ENCODE assay signal across 8 cellular contexts in the genomic region with DNA sequence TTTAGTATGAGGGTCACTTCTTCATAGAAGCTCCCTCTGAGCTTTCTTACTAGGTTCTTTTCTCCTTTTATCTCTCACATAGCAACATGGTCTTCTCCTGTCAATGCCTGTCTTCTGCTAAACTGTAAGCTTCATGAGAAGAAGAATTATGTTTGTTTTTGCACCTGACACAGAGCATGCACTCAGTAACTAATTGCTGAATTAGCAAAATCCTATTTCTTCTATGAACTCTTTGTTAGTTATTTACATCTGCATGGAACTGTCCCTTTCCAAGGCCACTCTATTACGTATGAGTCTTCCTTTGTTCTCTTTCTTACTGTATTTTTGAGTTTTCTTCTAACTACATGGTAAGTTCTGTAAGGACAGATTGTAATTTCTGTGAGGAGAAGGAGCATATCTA.
"Had no signal": no experiment of that assay in that cellular context is flagged by ENCODE, and none has a peak within 500 bp of the region (broad histone marks: within the 10 kb centered on the region; RNA-seq: fewer than 3 reads in every experiment).

No MANE protein-coding gene starts in this region.

- H2AFZ ChIP-seq: GM23248 had no signal

- DNase-seq: GM23248, GOT3, H9, HCEC 1CT, KBM-7 had no signal

- H3K4me1 Mint-ChIP-seq: H9 had no signal

- H3K27ac ChIP-seq: GM23248, KMS-11 had no signal

- H3K9me3 Mint-ChIP-seq: H9 had no signal

- H3K9ac ChIP-seq: GM23248, KMS-11 had no signal

- H3K4me3 Mint-ChIP-seq: H9 had no signal

- H3K27ac Mint-ChIP-seq: H9 had no signal

- H3K4me3 ChIP-seq: GM23248 had no signal

- FAIRE-seq: H54, HTR-8/SVneo had no signal

- H3K4me2 ChIP-seq: KMS-11 had no signal
